ENCODE assay signal across 39 cellular contexts in the genomic region with DNA sequence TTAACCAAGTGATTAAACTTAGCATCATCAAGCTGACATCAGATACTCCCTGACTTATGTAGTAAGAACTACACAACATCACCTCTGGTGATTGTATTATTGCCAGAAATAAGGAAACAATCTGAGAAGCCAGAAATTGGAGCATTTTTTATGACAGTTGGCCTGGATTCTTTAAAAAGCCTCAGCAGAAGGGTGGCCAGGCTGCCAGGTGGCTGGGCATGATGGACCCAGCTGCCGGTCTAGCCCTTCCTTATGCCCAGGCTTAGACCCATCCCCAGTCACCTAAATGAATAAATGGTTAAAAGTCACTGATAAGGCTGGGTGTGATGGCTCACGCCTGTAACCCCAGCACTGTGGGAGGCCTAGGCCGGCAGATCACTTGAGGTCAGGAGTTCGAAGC. TPM values are rescaled to one million over a fixed set of nuclear protein-coding genes. Genes with fewer than 3 reads are reported as not detected.
"Had no signal": no experiment of that assay in that cellular context is flagged by ENCODE, and none has a peak within 500 bp of the region (broad histone marks: within the 10 kb centered on the region; RNA-seq: fewer than 3 reads in every experiment).

No MANE protein-coding gene starts in this region.

- H3K4me2 ChIP-seq: KMS-11 had no signal

- H3K4me3 Mint-ChIP-seq: activated B cell treated with CpG ODN at 0.5 μM for 24 hours; activated CD4-positive, alpha-beta memory T cell treated with anti-CD3 and anti-CD28 coated beads for 36 hours; activated naive CD8-positive, alpha-beta T cell treated with anti-CD3 and anti-CD28 coated beads for 36 hours; activated T-cell treated with anti-CD3 and anti-CD28 coated beads, Interleukin-2, amount 50 U/mL, for 72 hours; activated T-helper 17 cell treated with anti-CD3 and anti-CD28 coated beads, Interleukin-2, amount 50 U/mL, for 72 hours had no signal

- H3K27me3 Mint-ChIP-seq: activated B cell treated with CpG ODN at 0.5 μM for 24 hours; activated CD4-positive, alpha-beta memory T cell treated with anti-CD3 and anti-CD28 coated beads for 36 hours; activated naive CD8-positive, alpha-beta T cell treated with anti-CD3 and anti-CD28 coated beads for 36 hours; activated T-helper 17 cell treated with anti-CD3 and anti-CD28 coated beads, Interleukin-2, amount 50 U/mL, for 72 hours had no signal

- H3K4me1 ChIP-seq: adrenal gland, breast epithelium, Peyer's patch had no signal

- H3K9ac ChIP-seq: KMS-11 had no signal

- H3K4me3 ChIP-seq: adrenal gland, body of pancreas, breast epithelium, Peyer's patch had no signal

- DNase-seq: activated B cell treated with CpG ODN at 0.5 μM for 24 hours; activated CD4-positive, alpha-beta memory T cell treated with anti-CD3 and anti-CD28 coated beads for 36 hours; activated CD4-positive, alpha-beta T cell treated with anti-CD3 and anti-CD28 coated beads for 4 hours; activated CD4-positive, alpha-beta T cell treated with anti-CD3 and anti-CD28 coated beads, Interleukin-2, amount 50 U/mL, for 1 hour; activated CD4-positive, CD25-positive, alpha-beta regulatory T cell treated with anti-CD3 and anti-CD28 coated beads, Interleukin-2, amount 50 U/mL, for 72 hours; activated effector memory CD4-positive, alpha-beta T cell treated with anti-CD3 and anti-CD28 coated beads, Interleukin-2, amount 50 U/mL, for 16 hours; activated naive CD4-positive, alpha-beta T cell; activated naive CD4-positive, alpha-beta T cell treated with anti-CD3 and anti-CD28 coated beads, Interleukin-2, amount 50 U/mL, for 16 hours; activated naive CD8-positive, alpha-beta T cell treated with anti-CD3 and anti-CD28 coated beads for 36 hours; activated T-cell treated with anti-CD3 and anti-CD28 coated beads, Interleukin-2, amount 50 U/mL, for 1 hour; activated T-cell treated with anti-CD3 and anti-CD28 coated beads, Interleukin-2, amount 50 U/mL, for 72 hours; body of pancreas; MM.1S; MV-4-11; NCI-H1092; NCI-H1436 treated with DMSO at 0.1 percent for 48 hours; NCI-H187 treated with DMSO at 0.1 percent for 48 hours; NCI-H2081; NCI-H2171 treated with DMSO at 0.1 percent for 48 hours; NCI-H2227 treated with DMSO at 0.1 percent for 48 hours; NCI-H446; NCI-H510A treated with DMSO at 0.1 percent for 48 hours; NK-92 treated with Interleukin-12 subunit alpha and Interleukin-12 subunit beta, amount 100 ng/mL, for 24 hours; PC-3; Peyer's patch; SW 1271; T-helper 1 cell; T-helper 2 cell; T-helper 9 cell had no signal

- H3K27me3 ChIP-seq: adrenal gland, body of pancreas, breast epithelium, Peyer's patch had no signal

- H3K36me3 ChIP-seq: breast epithelium had no signal

- ATAC-seq: activated T-cell treated with anti-CD3 and anti-CD28 coated beads, Interleukin-2, amount 50 U/mL, for 72 hours; activated T-helper 17 cell treated with anti-CD3 and anti-CD28 coated beads, Interleukin-2, amount 50 U/mL, for 72 hours; body of pancreas; PC-3; Right ventricle myocardium inferior had no signal

- H3K9me3 Mint-ChIP-seq: activated B cell treated with CpG ODN at 0.5 μM for 24 hours; activated CD4-positive, alpha-beta memory T cell treated with anti-CD3 and anti-CD28 coated beads for 36 hours; activated naive CD8-positive, alpha-beta T cell treated with anti-CD3 and anti-CD28 coated beads for 36 hours; activated T-cell treated with anti-CD3 and anti-CD28 coated beads, Interleukin-2, amount 50 U/mL, for 72 hours; activated T-helper 17 cell treated with anti-CD3 and anti-CD28 coated beads, Interleukin-2, amount 50 U/mL, for 72 hours had no signal

- H3K27ac ChIP-seq: adrenal gland, body of pancreas, breast epithelium, KMS-11, Peyer's patch, RWPE1, VCaP had no signal

- H3K9me3 ChIP-seq: adrenal gland, body of pancreas, breast epithelium, Peyer's patch had no signal

- H3K27ac Mint-ChIP-seq: activated B cell treated with CpG ODN at 0.5 μM for 24 hours; activated CD4-positive, alpha-beta memory T cell treated with anti-CD3 and anti-CD28 coated beads for 36 hours; activated naive CD8-positive, alpha-beta T cell treated with anti-CD3 and anti-CD28 coated beads for 36 hours; activated T-cell treated with anti-CD3 and anti-CD28 coated beads, Interleukin-2, amount 50 U/mL, for 72 hours; activated T-helper 17 cell treated with anti-CD3 and anti-CD28 coated beads, Interleukin-2, amount 50 U/mL, for 72 hours had no signal

RNA-seq across cellular contexts. Expression of gene OR1K1, which starts 12.8 kb away (rescaled TPM):
- total RNA-seq: activated B cell treated with CpG ODN at 0.5 μM for 24 hours; activated CD4-positive, alpha-beta memory T cell treated with anti-CD3 and anti-CD28 coated beads for 36 hours; activated naive CD8-positive, alpha-beta T cell treated with anti-CD3 and anti-CD28 coated beads for 36 hours; activated T-cell treated with anti-CD3 and anti-CD28 coated beads, Interleukin-2, amount 50 U/mL, for 72 hours; activated T-helper 17 cell treated with anti-CD3 and anti-CD28 coated beads, Interleukin-2, amount 50 U/mL, for 72 hours; adrenal gland; astrocyte; body of pancreas; breast epithelium; cardiac septum; LHCN-M2; PC-3; Peyer's patch; Right ventricle myocardium inferior had no signal
- polyA plus RNA-seq: adrenal gland had no signal

RNA-seq across cellular contexts. Expression of gene OR5C1, which starts 24.0 kb away (rescaled TPM):
- total RNA-seq: activated B cell treated with CpG ODN at 0.5 μM for 24 hours; activated CD4-positive, alpha-beta memory T cell treated with anti-CD3 and anti-CD28 coated beads for 36 hours; activated naive CD8-positive, alpha-beta T cell treated with anti-CD3 and anti-CD28 coated beads for 36 hours; activated T-cell treated with anti-CD3 and anti-CD28 coated beads, Interleukin-2, amount 50 U/mL, for 72 hours; activated T-helper 17 cell treated with anti-CD3 and anti-CD28 coated beads, Interleukin-2, amount 50 U/mL, for 72 hours; adrenal gland; astrocyte; body of pancreas; breast epithelium; cardiac septum; LHCN-M2; PC-3; Peyer's patch; Right ventricle myocardium inferior had no signal
- polyA plus RNA-seq: adrenal gland had no signal
